Comparison of ENCODE assay signal across 1 cellular context in genomic region chr15:89680282-89680873, GRCh38.
A peak's percentile ranks its signal among the peaks of the same experiment; 100 is the strongest.
TF ChIP-seq lines count a peak whose summit lies in the region.

No MANE protein-coding gene starts in this region.

TF ChIP-seq in HepG2, 621 proteins besides CTCF, POLR2A, EP300 and RAD21 (continued from another document and continues in another):
- TF ChIP-seq, protein P1, sequence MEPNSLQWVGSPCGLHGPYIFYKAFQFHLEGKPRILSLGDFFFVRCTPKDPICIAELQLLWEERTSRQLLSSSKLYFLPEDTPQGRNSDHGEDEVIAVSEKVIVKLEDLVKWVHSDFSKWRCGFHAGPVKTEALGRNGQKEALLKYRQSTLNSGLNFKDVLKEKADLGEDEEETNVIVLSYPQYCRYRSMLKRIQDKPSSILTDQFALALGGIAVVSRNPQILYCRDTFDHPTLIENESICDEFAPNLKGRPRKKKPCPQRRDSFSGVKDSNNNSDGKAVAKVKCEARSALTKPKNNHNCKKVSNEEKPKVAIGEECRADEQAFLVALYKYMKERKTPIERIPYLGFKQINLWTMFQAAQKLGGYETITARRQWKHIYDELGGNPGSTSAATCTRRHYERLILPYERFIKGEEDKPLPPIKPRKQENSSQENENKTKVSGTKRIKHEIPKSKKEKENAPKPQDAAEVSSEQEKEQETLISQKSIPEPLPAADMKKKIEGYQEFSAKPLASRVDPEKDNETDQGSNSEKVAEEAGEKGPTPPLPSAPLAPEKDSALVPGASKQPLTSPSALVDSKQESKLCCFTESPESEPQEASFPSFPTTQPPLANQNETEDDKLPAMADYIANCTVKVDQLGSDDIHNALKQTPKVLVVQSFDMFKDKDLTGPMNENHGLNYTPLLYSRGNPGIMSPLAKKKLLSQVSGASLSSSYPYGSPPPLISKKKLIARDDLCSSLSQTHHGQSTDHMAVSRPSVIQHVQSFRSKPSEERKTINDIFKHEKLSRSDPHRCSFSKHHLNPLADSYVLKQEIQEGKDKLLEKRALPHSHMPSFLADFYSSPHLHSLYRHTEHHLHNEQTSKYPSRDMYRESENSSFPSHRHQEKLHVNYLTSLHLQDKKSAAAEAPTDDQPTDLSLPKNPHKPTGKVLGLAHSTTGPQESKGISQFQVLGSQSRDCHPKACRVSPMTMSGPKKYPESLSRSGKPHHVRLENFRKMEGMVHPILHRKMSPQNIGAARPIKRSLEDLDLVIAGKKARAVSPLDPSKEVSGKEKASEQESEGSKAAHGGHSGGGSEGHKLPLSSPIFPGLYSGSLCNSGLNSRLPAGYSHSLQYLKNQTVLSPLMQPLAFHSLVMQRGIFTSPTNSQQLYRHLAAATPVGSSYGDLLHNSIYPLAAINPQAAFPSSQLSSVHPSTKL (CRISPR knock-in tag; IDR thresholded peaks at IDR 0.05): peak; percentile 71
- TF ChIP-seq, protein P2, sequence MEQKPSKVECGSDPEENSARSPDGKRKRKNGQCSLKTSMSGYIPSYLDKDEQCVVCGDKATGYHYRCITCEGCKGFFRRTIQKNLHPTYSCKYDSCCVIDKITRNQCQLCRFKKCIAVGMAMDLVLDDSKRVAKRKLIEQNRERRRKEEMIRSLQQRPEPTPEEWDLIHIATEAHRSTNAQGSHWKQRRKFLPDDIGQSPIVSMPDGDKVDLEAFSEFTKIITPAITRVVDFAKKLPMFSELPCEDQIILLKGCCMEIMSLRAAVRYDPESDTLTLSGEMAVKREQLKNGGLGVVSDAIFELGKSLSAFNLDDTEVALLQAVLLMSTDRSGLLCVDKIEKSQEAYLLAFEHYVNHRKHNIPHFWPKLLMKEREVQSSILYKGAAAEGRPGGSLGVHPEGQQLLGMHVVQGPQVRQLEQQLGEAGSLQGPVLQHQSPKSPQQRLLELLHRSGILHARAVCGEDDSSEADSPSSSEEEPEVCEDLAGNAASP (CRISPR knock-in tag; IDR thresholded peaks at IDR 0.05; ENCODE audit: borderline replicate concordance): 0 out of 2 replicates have a peak, but pooled peaks have one; percentile 34
- TF ChIP-seq ZNF841 (CRISPR knock-in tag; IDR thresholded peaks at IDR 0.05; ENCODE audit: borderline replicate concordance) (no peak), ZNF562 (CRISPR knock-in tag; IDR thresholded peaks at IDR 0.05; ENCODE audit: borderline replicate concordance) (no peak), KMT2A (CRISPR knock-in tag; IDR thresholded peaks at IDR 0.05) (peak; percentile 45; the same call in 1 of the 2 replicates), TBX2 (CRISPR knock-in tag; IDR thresholded peaks at IDR 0.05; ENCODE audit: borderline replicate concordance) (no peak), HOXA5 (CRISPR knock-in tag; IDR thresholded peaks at IDR 0.05) (no peak), IRF2 (CRISPR knock-in tag; IDR thresholded peaks at IDR 0.05) (no peak), MXI1 (IDR thresholded peaks at IDR 0.05; ENCODE audit: borderline replicate concordance, low read depth, low read length) (no peak), FOXP1 (IDR thresholded peaks at IDR 0.05) (no peak), FOXP1 (CRISPR knock-in tag; IDR thresholded peaks at IDR 0.05) (peak; percentile 42; the same call in 1 of the 2 replicates), SCMH1 (CRISPR knock-in tag; IDR thresholded peaks at IDR 0.05; ENCODE audit: borderline replicate concordance) (no peak), CEBPG (CRISPR knock-in tag; IDR thresholded peaks at IDR 0.05) (no peak), ZNF121 (CRISPR knock-in tag; IDR thresholded peaks at IDR 0.05) (no peak), HES4 (CRISPR knock-in tag; IDR thresholded peaks at IDR 0.05; ENCODE audit: borderline replicate concordance) (no peak), PITX1 (CRISPR knock-in tag; IDR thresholded peaks at IDR 0.05) (peak; percentile 84), LCORL (IDR thresholded peaks at IDR 0.05) (no peak), LCORL (CRISPR knock-in tag; IDR thresholded peaks at IDR 0.05) (peak; percentile 85; the same call in 1 of the 2 replicates), CREM (IDR thresholded peaks at IDR 0.05) (peak; percentile 77; the same call in 1 of the 2 replicates), CREM (CRISPR knock-in tag; IDR thresholded peaks at IDR 0.05) (no peak), RFXAP (CRISPR knock-in tag; IDR thresholded peaks at IDR 0.05; ENCODE audit: borderline replicate concordance) (no peak), ZNF446 (CRISPR knock-in tag; IDR thresholded peaks at IDR 0.05) (no peak), SALL1 (CRISPR knock-in tag; IDR thresholded peaks at IDR 0.05) (peak; percentile 87), ESRRA (CRISPR knock-in tag; IDR thresholded peaks at IDR 0.05; ENCODE audit: low read depth) (0 out of 2 replicates have a peak, but pooled peaks have one; percentile 25), SSRP1 (CRISPR knock-in tag; IDR thresholded peaks at IDR 0.05) (no peak), RAD51 (IDR thresholded peaks at IDR 0.05; ENCODE audit: borderline replicate concordance) (no peak), NFATC3 (CRISPR knock-in tag; IDR thresholded peaks at IDR 0.05) (no peak), AKNA (CRISPR knock-in tag; IDR thresholded peaks at IDR 0.05; ENCODE audit: borderline replicate concordance) (no peak), ZNF292 (CRISPR knock-in tag; IDR thresholded peaks at IDR 0.05; ENCODE audit: borderline replicate concordance, low read depth) (peak; percentile 93), ZC3H13 (CRISPR knock-in tag; IDR thresholded peaks at IDR 0.05) (no peak), HIVEP1 (CRISPR knock-in tag; IDR thresholded peaks at IDR 0.05) (no peak), SKI (IDR thresholded peaks at IDR 0.05; ENCODE audit: partially characterized antibody) (peak; percentile 30), SMC3 (IDR thresholded peaks at IDR 0.05; ENCODE audit: low read length) (no peak)
- TF ChIP-seq, protein P3, sequence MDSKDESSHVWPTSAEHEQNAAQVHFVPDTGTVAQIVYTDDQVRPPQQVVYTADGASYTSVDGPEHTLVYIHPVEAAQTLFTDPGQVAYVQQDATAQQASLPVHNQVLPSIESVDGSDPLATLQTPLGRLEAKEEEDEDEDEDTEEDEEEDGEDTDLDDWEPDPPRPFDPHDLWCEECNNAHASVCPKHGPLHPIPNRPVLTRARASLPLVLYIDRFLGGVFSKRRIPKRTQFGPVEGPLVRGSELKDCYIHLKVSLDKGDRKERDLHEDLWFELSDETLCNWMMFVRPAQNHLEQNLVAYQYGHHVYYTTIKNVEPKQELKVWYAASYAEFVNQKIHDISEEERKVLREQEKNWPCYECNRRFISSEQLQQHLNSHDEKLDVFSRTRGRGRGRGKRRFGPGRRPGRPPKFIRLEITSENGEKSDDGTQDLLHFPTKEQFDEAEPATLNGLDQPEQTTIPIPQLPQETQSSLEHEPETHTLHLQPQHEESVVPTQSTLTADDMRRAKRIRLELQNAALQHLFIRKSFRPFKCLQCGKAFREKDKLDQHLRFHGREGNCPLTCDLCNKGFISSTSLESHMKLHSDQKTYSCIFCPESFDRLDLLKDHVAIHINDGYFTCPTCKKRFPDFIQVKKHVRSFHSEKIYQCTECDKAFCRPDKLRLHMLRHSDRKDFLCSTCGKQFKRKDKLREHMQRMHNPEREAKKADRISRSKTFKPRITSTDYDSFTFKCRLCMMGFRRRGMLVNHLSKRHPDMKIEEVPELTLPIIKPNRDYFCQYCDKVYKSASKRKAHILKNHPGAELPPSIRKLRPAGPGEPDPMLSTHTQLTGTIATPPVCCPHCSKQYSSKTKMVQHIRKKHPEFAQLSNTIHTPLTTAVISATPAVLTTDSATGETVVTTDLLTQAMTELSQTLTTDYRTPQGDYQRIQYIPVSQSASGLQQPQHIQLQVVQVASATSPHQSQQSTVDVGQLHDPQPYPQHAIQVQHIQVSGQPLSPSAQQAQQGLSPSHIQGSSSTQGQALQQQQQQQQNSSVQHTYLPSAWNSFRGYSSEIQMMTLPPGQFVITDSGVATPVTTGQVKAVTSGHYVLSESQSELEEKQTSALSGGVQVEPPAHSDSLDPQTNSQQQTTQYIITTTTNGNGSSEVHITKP (CRISPR knock-in tag; IDR thresholded peaks at IDR 0.05; ENCODE audit: low read depth): no peak
- TF ChIP-seq, protein P4, sequence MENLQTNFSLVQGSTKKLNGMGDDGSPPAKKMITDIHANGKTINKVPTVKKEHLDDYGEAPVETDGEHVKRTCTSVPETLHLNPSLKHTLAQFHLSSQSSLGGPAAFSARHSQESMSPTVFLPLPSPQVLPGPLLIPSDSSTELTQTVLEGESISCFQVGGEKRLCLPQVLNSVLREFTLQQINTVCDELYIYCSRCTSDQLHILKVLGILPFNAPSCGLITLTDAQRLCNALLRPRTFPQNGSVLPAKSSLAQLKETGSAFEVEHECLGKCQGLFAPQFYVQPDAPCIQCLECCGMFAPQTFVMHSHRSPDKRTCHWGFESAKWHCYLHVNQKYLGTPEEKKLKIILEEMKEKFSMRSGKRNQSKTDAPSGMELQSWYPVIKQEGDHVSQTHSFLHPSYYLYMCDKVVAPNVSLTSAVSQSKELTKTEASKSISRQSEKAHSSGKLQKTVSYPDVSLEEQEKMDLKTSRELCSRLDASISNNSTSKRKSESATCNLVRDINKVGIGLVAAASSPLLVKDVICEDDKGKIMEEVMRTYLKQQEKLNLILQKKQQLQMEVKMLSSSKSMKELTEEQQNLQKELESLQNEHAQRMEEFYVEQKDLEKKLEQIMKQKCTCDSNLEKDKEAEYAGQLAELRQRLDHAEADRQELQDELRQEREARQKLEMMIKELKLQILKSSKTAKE (CRISPR knock-in tag; IDR thresholded peaks at IDR 0.05; ENCODE audit: borderline replicate concordance): no peak
- TF ChIP-seq, protein P5, sequence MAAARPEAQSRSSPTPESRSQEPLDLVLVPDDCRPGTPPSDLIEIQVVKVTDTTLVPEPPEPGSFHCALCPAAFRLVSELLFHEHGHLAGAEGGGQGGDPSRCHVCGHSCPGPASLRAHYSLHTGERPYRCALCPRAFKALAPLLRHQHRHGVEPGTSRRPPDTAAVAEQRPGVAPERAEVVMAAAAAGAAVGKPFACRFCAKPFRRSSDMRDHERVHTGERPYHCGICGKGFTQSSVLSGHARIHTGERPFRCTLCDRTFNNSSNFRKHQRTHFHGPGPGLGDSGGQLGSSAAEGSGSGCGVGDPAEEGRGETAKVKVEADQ (CRISPR knock-in tag; IDR thresholded peaks at IDR 0.05; ENCODE audit: borderline replicate concordance): no peak
- TF ChIP-seq, protein P6, sequence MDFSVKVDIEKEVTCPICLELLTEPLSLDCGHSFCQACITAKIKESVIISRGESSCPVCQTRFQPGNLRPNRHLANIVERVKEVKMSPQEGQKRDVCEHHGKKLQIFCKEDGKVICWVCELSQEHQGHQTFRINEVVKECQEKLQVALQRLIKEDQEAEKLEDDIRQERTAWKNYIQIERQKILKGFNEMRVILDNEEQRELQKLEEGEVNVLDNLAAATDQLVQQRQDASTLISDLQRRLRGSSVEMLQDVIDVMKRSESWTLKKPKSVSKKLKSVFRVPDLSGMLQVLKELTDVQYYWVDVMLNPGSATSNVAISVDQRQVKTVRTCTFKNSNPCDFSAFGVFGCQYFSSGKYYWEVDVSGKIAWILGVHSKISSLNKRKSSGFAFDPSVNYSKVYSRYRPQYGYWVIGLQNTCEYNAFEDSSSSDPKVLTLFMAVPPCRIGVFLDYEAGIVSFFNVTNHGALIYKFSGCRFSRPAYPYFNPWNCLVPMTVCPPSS (IDR thresholded peaks at IDR 0.05): no peak
- TF ChIP-seq, protein P7, sequence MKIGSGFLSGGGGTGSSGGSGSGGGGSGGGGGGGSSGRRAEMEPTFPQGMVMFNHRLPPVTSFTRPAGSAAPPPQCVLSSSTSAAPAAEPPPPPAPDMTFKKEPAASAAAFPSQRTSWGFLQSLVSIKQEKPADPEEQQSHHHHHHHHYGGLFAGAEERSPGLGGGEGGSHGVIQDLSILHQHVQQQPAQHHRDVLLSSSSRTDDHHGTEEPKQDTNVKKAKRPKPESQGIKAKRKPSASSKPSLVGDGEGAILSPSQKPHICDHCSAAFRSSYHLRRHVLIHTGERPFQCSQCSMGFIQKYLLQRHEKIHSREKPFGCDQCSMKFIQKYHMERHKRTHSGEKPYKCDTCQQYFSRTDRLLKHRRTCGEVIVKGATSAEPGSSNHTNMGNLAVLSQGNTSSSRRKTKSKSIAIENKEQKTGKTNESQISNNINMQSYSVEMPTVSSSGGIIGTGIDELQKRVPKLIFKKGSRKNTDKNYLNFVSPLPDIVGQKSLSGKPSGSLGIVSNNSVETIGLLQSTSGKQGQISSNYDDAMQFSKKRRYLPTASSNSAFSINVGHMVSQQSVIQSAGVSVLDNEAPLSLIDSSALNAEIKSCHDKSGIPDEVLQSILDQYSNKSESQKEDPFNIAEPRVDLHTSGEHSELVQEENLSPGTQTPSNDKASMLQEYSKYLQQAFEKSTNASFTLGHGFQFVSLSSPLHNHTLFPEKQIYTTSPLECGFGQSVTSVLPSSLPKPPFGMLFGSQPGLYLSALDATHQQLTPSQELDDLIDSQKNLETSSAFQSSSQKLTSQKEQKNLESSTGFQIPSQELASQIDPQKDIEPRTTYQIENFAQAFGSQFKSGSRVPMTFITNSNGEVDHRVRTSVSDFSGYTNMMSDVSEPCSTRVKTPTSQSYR (CRISPR knock-in tag; IDR thresholded peaks at IDR 0.05; ENCODE audit: borderline replicate concordance): no peak
- TF ChIP-seq, protein P8, sequence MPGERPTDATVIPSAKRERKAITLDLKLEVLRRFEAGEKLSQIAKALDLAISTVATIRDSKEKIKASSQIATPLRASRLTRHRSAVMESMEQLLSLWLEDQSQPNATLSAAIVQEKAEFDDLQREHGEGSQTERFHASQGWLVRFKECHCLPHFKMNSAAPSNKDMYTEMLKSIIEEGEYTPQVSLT (CRISPR knock-in tag; IDR thresholded peaks at IDR 0.05; ENCODE audit: borderline replicate concordance, low read depth): no peak
